Comparison of ENCODE assay signal across 8 cellular contexts in the genomic region with DNA sequence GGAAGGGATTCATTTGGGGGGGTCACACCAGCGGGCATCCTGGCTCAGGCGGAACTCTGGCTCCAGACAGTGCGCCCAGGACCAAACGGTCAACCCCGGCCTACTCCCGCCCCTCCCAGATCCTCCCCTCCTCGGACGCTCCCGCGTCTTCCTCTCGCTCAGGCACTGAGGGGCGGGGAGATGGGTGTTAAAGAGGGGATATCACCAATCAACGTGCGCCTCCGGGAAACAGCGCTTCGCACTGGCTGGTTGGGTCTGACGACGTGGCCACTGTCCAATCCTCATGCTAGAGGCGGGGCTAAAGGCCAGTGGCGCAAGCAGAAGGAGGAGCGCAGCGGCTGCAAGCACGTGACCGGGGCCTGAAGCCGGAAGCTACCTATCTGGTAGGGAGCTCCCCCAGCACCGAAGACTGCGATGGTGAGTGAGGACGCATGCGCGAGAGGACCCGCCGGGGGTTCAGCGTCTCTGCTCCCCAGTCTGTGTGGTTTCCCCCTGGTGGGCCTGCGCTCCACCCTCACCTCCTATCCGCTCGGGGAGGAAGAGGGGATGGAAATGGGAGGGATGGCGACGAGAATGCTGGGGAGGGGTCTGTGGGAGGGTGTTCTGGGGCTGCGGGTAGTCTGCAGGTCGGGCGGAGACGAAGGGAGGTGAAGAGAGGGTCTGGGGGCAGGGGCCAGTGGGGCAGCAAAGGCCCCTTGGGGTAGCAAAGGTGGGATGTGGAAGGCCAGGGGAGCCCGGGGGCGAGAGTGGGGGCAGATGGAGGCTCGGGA. TPM values are rescaled to one million over a fixed set of nuclear protein-coding genes. Genes with fewer than 3 reads are reported as not detected.
A peak's percentile ranks its signal among the peaks of the same experiment; 100 is the strongest.
DNase-seq lines count a peak whose midpoint lies in the region; ATAC-seq, FAIRE-seq and TF ChIP-seq lines count a peak whose summit lies in the region.

A gene (plus strand): TSS at position 360 of the 770 bp plus-strand sequence. CDS start 55 bp downstream, at position 415.

- no peaks in the 10 kb centered on the region; the same call in 1 of the 2 replicates for H3K36me3 ChIP-seq in BJ (ENCODE audit: control insufficient read depth, insufficient read depth, low read length)

- CTCF ChIA-PET in BJ (lab: Yijun Ruan, JAX), result interaction anchor here (0.6 to 5.6 kb wide), 5 partner anchors 8 to 201 kb away, joined by 3 to 38 read pairs (median 5); no protein-coding TSS in a partner anchor

- POLR2A ChIA-PET in BJ (lab: Charles Lee), result interaction anchor here (0.6 kb wide), 2 partner anchors 9 to 22 kb away, joined by 3 to 4 read pairs; a partner anchor contains a TSS

- FAIRE-seq in colon (lab: Jason Lieb, UNC), result peak; percentile 5

- ATAC-seq in HG03460 (IDR thresholded peaks at IDR 0.05; ENCODE audit: unreplicated experiment), result peak; percentile 98

- H3K27me3 ChIP-seq in BJ (ENCODE audit: control insufficient read depth, insufficient read depth, low read length), result no peaks in the 10 kb centered on the region

- no peak for TF ChIP-seq CTCF in BJ (IDR thresholded peaks at IDR 0.05; ENCODE audit: insufficient read depth, low read depth, low read length)

- H3K4me3 ChIP-seq in BJ (ENCODE audit: low read depth, low read length), result peak within 1 kb of the TSS; percentile 67

- DNase-seq in BJ (ENCODE audit: low read depth), result peak; percentile 98
- peak; percentile 98 for DNase-seq in GM19240 (ENCODE audit: insufficient read length, low spot score)
- peak; percentile 99 to 100 for DNase-seq in NCI-H526 (lab: John Stamatoyannopoulos, UW)
- DNase-seq in activated CD4-positive, alpha-beta T cell treated with anti-CD3 and anti-CD28 coated beads for 48 hours, result peak; percentile 99
- peak; percentile 100 for DNase-seq in kidney tubule cell (ENCODE audit: low spot score)
- DNase-seq in stimulated activated CD4-positive, alpha-beta T cell treated with anti-CD3 and anti-CD28 coated beads, Interleukin-1b, Interleukin-23, amount 100 ng/mL, for 24 hours (ENCODE audit: low read depth in 4 of 4, low spot score in 1 of 4), result peak; percentile 87 to 97 (median 92)

RNA-seq across cellular contexts. Expression of the gene that starts here (rescaled TPM):
- 125 and 193 TPM in 2 replicates for polyA plus RNA-seq in BJ (2011; rRNA removed)
- 29.0 and 41.1 TPM in 2 replicates for polyA minus RNA-seq in BJ (2011; rRNA and poly(A)+ RNA removed)

Comparison
In these comparisons a context has a peak if more than half of its experiments do, and no peak if none do; other contexts are left out.
1. Peak in every context shown above with its lines: DNase-seq, ATAC-seq and H3K4me3 ChIP-seq.